Comparison of ENCODE assay signal across 23 cellular contexts in genomic region chr4:56930638-56931037, GRCh38.
"Had no signal": no experiment of that assay in that cellular context is flagged by ENCODE, and none has a peak within 500 bp of the region (broad histone marks: within the 10 kb centered on the region; RNA-seq: fewer than 3 reads in every experiment).

No MANE protein-coding gene starts in this region.

- ATAC-seq: esophagus mucosa, heart left ventricle, left colon, left ventricle myocardium superior had no signal

- H3K9me3 Mint-ChIP-seq: naive B cell, nephron had no signal

- H3K27me3 ChIP-seq: dorsolateral prefrontal cortex, heart left ventricle, right atrium auricular region, sigmoid colon, tibial artery, upper lobe of left lung, uterus had no signal

- H3K9me3 ChIP-seq: heart left ventricle, right atrium auricular region, sigmoid colon, tibial artery, upper lobe of left lung, uterus had no signal

- H3K4me3 ChIP-seq: dorsolateral prefrontal cortex, heart left ventricle, lung, right atrium auricular region, sigmoid colon, skin epidermis, tibial artery, upper lobe of left lung, uterus had no signal

- H3K4me1 ChIP-seq: right atrium auricular region, sigmoid colon, uterus had no signal

- H3K4me3 Mint-ChIP-seq: naive B cell, nephron had no signal

- DNase-seq: cortex of kidney; dorsolateral prefrontal cortex; effector CD8-positive, alpha-beta T cell; heart left ventricle; hippocampal formation; left colon; left ventricle myocardium superior; mesendoderm; naive B cell; posterior cingulate gyrus; sigmoid colon; stimulated activated CD4-positive, alpha-beta T cell treated with anti-CD3 and anti-CD28 coated beads, Interleukin-12 subunit alpha, Interleukin-12 subunit beta, amount 100 ng/mL, for 4 hours; stimulated activated naive CD4-positive, alpha-beta T cell treated with Interleukin-2 at 50 U/mL for 16 hours; tibial artery; upper lobe of left lung; uterus had no signal

- H3K27ac Mint-ChIP-seq: nephron had no signal

- H3K36me3 ChIP-seq: uterus had no signal

- FAIRE-seq: endometrium, frontal cortex had no signal

- H3K27ac ChIP-seq: dorsolateral prefrontal cortex, heart left ventricle, right atrium auricular region, sigmoid colon, skin epidermis, tibial artery, upper lobe of left lung, uterus had no signal
